Comparison of ENCODE assay signal across 9 cellular contexts in genomic region chr10:99917963-99918825, GRCh38.
DNase-seq lines count a peak whose midpoint lies in the region; ATAC-seq lines count a peak whose summit lies in the region.
"Had no signal": no experiment of that assay in that cellular context is flagged by ENCODE, and none has a peak within 500 bp of the region (broad histone marks: within the 10 kb centered on the region; RNA-seq: fewer than 3 reads in every experiment).

No MANE protein-coding gene starts in this region.

- H3K4me3 Mint-ChIP-seq in activated T-helper 2 cell treated with anti-CD3 and anti-CD28 coated beads, Interferon-gamma antibody, Interleukin-2, Interleukin-4, amounts not matched to agents 10 μg/mL and 5 μg/mL and 100 μg/mL, durations not matched to agents 14 hours and 24 hours and 36 hours (ENCODE audit: low read depth) = no peak overlapping the region

- peak overlapping the region; percentile 84 for H2AFZ ChIP-seq in neuron (ENCODE audit: low read depth, low read length)

- peak overlapping the region; percentile 64 for H3K9ac ChIP-seq in SK-N-MC (ENCODE audit: insufficient read length)

- DNase-seq in AG20443 (ENCODE audit: low spot score) (peak; percentile 75), SK-N-MC (ENCODE audit: low read depth, low spot score) (no peak), glomerular visceral epithelial cell (ENCODE audit: extremely low spot score) (peak; percentile 51), middle frontal gyrus (ENCODE audit: extremely low spot score, low spot score) (no peak), SKM-1 (lab: John Stamatoyannopoulos, UW; ENCODE audit: unreplicated experiment) (no peak)
- no peak for DNase-seq in activated T-helper 2 cell treated with anti-CD3 and anti-CD28 coated beads, Interferon-gamma antibody, Interleukin-2, Interleukin-4, amounts not matched to agents 10 μg/mL and 5 μg/mL and 100 μg/mL, durations not matched to agents 14 hours and 24 hours and 36 hours (ENCODE audit: low spot score)
- DNase-seq: DMS53 had no signal

- H3K27ac ChIP-seq in SK-N-MC = peak overlapping the region; percentile 98

- no peak for ATAC-seq in esophagus mucosa

- intact Hi-C loops in activated T-helper 2 cell treated with anti-CD3 and anti-CD28 coated beads, Interferon-gamma antibody, Interleukin-2, Interleukin-4, amounts not matched to agents 10 μg/mL and 5 μg/mL and 100 μg/mL, durations not matched to agents 14 hours and 24 hours and 36 hours (cut with micrococcal nuclease) = no loop called here

- peaks cover 14% of the 10 kb centered on the region for H3K4me1 ChIP-seq in neuron (ENCODE audit: insufficient read depth, low read length)

- no peak overlapping the region for H3K27ac Mint-ChIP-seq in activated T-helper 2 cell treated with anti-CD3 and anti-CD28 coated beads, Interferon-gamma antibody, Interleukin-2, Interleukin-4, amounts not matched to agents 10 μg/mL and 5 μg/mL and 100 μg/mL, durations not matched to agents 14 hours and 24 hours and 36 hours

- H3K27me3 ChIP-seq in neuron (ENCODE audit: insufficient read depth, low read length) = no peaks in the 10 kb centered on the region

- no peaks in the 10 kb centered on the region for H3K4me1 Mint-ChIP-seq in activated T-helper 2 cell treated with anti-CD3 and anti-CD28 coated beads, Interferon-gamma antibody, Interleukin-2, Interleukin-4, amounts not matched to agents 10 μg/mL and 5 μg/mL and 100 μg/mL, durations not matched to agents 14 hours and 24 hours and 36 hours (ENCODE audit: low read depth)

- H3K4me3 ChIP-seq in SK-N-MC (peak overlapping the region; percentile 74), neuron (ENCODE audit: low read length) (peak overlapping the region; percentile 68)

- no peaks in the 10 kb centered on the region for H3K36me3 Mint-ChIP-seq in activated T-helper 2 cell treated with anti-CD3 and anti-CD28 coated beads, Interferon-gamma antibody, Interleukin-2, Interleukin-4, amounts not matched to agents 10 μg/mL and 5 μg/mL and 100 μg/mL, durations not matched to agents 14 hours and 24 hours and 36 hours (ENCODE audit: low read depth)

- H3K36me3 ChIP-seq in SK-N-MC (ENCODE audit: insufficient read depth, low read length) = no peaks in the 10 kb centered on the region
- H3K36me3 ChIP-seq in neuron (ENCODE audit: insufficient read depth, low read length) = no peaks in the 10 kb centered on the region

- H3K27me3 Mint-ChIP-seq in activated T-helper 2 cell treated with anti-CD3 and anti-CD28 coated beads, Interferon-gamma antibody, Interleukin-2, Interleukin-4, amounts not matched to agents 10 μg/mL and 5 μg/mL and 100 μg/mL, durations not matched to agents 14 hours and 24 hours and 36 hours (ENCODE audit: low read depth) = peaks cover 4% of the 10 kb centered on the region

- H3K9me3 ChIP-seq in SK-N-MC (ENCODE audit: low read depth, low read length) (no peaks in the 10 kb centered on the region), neuron (ENCODE audit: low read length) (no peaks in the 10 kb centered on the region)

- no peaks in the 10 kb centered on the region for H3K9me3 Mint-ChIP-seq in activated T-helper 2 cell treated with anti-CD3 and anti-CD28 coated beads, Interferon-gamma antibody, Interleukin-2, Interleukin-4, amounts not matched to agents 10 μg/mL and 5 μg/mL and 100 μg/mL, durations not matched to agents 14 hours and 24 hours and 36 hours

Comparison
In these comparisons a context has a peak if more than half of its experiments do, and no peak if none do; other contexts are left out.
1. DNase-seq: peak in AG20443 (single experiment) and glomerular visceral epithelial cell (single experiment); none in SK-N-MC (single experiment), middle frontal gyrus (single experiment), activated T-helper 2 cell treated with anti-CD3 and anti-CD28 coated beads, Interferon-gamma antibody, Interleukin-2, Interleukin-4, amounts not matched to agents 10 μg/mL and 5 μg/mL and 100 μg/mL, durations not matched to agents 14 hours and 24 hours and 36 hours (single experiment) and SKM-1 (single experiment).